9 cellular contexts compared by ENCODE assay signal in genomic region chr14:85528882-85529585, GRCh38. TPM values are rescaled to one million over a fixed set of nuclear protein-coding genes. Genes with fewer than 3 reads are reported as not detected.
DNase-seq lines count a peak whose midpoint lies in the region; ATAC-seq and TF ChIP-seq lines count a peak whose summit lies in the region.
"Had no signal": no experiment of that assay in that cellular context is flagged by ENCODE, and none has a peak within 500 bp of the region (broad histone marks: within the 10 kb centered on the region; RNA-seq: fewer than 3 reads in every experiment).

No MANE protein-coding gene starts in this region.

- DNase-seq in NCI-H460 (ENCODE audit: extremely low read depth, low read depth) (peak; percentile 65), ecto neural progenitor cell (ENCODE audit: low spot score) (peak; percentile 46), mesenchymal stem cell (peak; percentile 86), upper lobe of left lung (no peak), Kasumi-1 (lab: John Stamatoyannopoulos, UW) (no peak), activated T-cell treated with anti-CD3 and anti-CD28 coated beads for 4 hours (no peak), NCI-H1694 treated with DMSO at 0.1 percent for 48 hours (lab: John Stamatoyannopoulos, UW) (no peak), NCI-H345 (lab: John Stamatoyannopoulos, UW) (no peak)

- H3K9ac ChIP-seq in mesenchymal stem cell (ENCODE audit: low read length) = peak overlapping the region; percentile 98

- H3K23ac ChIP-seq in mesenchymal stem cell (ENCODE audit: low read length in 2 of 2) = no peak overlapping the region

- H3K4me2 ChIP-seq in mesenchymal stem cell (ENCODE audit: low read length, poor library complexity, severe bottlenecking) = peak overlapping the region; percentile 96

- H3K4me1 ChIP-seq in mesenchymal stem cell (ENCODE audit: control insufficient read depth, insufficient read depth, low read depth, low read length) (peaks cover 11% of the 10 kb centered on the region), upper lobe of left lung (peaks cover 9 to 57% (median 40%) of the 10 kb centered on the region in 4 donors)

- H4K91ac ChIP-seq in mesenchymal stem cell (ENCODE audit: low read length) = peak overlapping the region; percentile 74

- peak in 1 of 2 donors; percentile 1 for ATAC-seq in upper lobe of left lung (ENCODE audit: low FRiP score in 2 of 2)
- ATAC-seq: activated CD4-positive, CD25-positive, alpha-beta regulatory T cell treated with anti-CD3 and anti-CD28 coated beads, Interleukin-2, amount 50 U/mL, for 24 hours had no signal

- peaks cover 5% of the 10 kb centered on the region for H3K79me1 ChIP-seq in mesenchymal stem cell (replicated peaks; ENCODE audit: low read length, poor library complexity, severe bottlenecking)

- H3K18ac ChIP-seq in mesenchymal stem cell (ENCODE audit: low read depth in 1 of 2, low read length in 2 of 2) = peak overlapping the region; percentile 71 to 96

- H3K27ac ChIP-seq in mesenchymal stem cell (ENCODE audit: low read length, poor library complexity, severe bottlenecking) (peak overlapping the region; percentile 95), upper lobe of left lung (peak overlapping the region in 3 of 4 donors; percentile 50 to 59 (median 55))

- peak overlapping the region; percentile 81 for H2BK5ac ChIP-seq in mesenchymal stem cell (ENCODE audit: low read depth, low read length, poor library complexity, severe bottlenecking)

- peak overlapping the region; percentile 67 for H2BK120ac ChIP-seq in mesenchymal stem cell (ENCODE audit: low read depth, low read length)

- TF ChIP-seq CTCF in upper lobe of left lung (IDR thresholded peaks at IDR 0.05) = no peak

- peak overlapping the region; percentile 10 for H2AFZ ChIP-seq in mesenchymal stem cell (ENCODE audit: low read depth, low read length)

- H3K4me3 ChIP-seq in mesenchymal stem cell (ENCODE audit: insufficient read depth in 1 of 2, low read depth in 1 of 2, low read length in 2 of 2) (peak overlapping the region; percentile 83 to 98), upper lobe of left lung (peak overlapping the region in 3 of 4 donors; percentile 31 to 56 (median 53))

- no peak for TF ChIP-seq EP300 in upper lobe of left lung (IDR thresholded peaks at IDR 0.05)

- WGBS in mesenchymal stem cell = 0% methylated on average over 17 of the region's 28 CpGs
- 16 to 19% methylated on average over 28 of the region's 28 CpGs for WGBS in upper lobe of left lung, 2 donors

- peak overlapping the region; percentile 54 to 77 for H3K4ac ChIP-seq in mesenchymal stem cell (ENCODE audit: low read depth in 1 of 2, low read length in 2 of 2)

- no peaks in the 10 kb centered on the region for H3K27me3 ChIP-seq in mesenchymal stem cell (ENCODE audit: control insufficient read depth in 1 of 2, insufficient read depth in 1 of 2, low read length in 2 of 2)
- H3K27me3 ChIP-seq in upper lobe of left lung = peaks cover 0 to 44% (median 21%) of the 10 kb centered on the region in 4 donors

- H2BK15ac ChIP-seq in mesenchymal stem cell (ENCODE audit: low read depth, poor library complexity, severe bottlenecking) = peak overlapping the region; percentile 78

- TF ChIP-seq POLR2A in upper lobe of left lung (IDR thresholded peaks at IDR 0.05) = no peak

- H2AK5ac ChIP-seq in mesenchymal stem cell (ENCODE audit: low read length, severe bottlenecking) = no peak overlapping the region

- peak overlapping the region; percentile 58 for H4K8ac ChIP-seq in mesenchymal stem cell (ENCODE audit: low read length)

- H2BK12ac ChIP-seq in mesenchymal stem cell (ENCODE audit: low read length in 2 of 2) = peak overlapping the region; percentile 86 to 89

- H3K14ac ChIP-seq in mesenchymal stem cell (ENCODE audit: low read length in 2 of 2) = peak overlapping the region in 1 of 2 experiments; percentile 75

- H3K36me3 ChIP-seq in mesenchymal stem cell (ENCODE audit: control insufficient read depth in 1 of 2, insufficient read depth in 2 of 2, low read depth in 1 of 2, low read length in 2 of 2) = peaks cover 0 to 3% of the 10 kb centered on the region in 2 experiments
- no peaks in the 10 kb centered on the region for H3K36me3 ChIP-seq in upper lobe of left lung

- H3K9me3 ChIP-seq in mesenchymal stem cell (ENCODE audit: control insufficient read depth, low read length) (no peaks in the 10 kb centered on the region), upper lobe of left lung (no peaks in the 10 kb centered on the region)

RNA-seq across cellular contexts. Expression of gene FLRT2, which starts 0.9 kb away (rescaled TPM):
- 43.4 and 45.0 TPM in 2 replicates for total RNA-seq in NCI-H460 (2014; rRNA removed; shearing (Covaris generic))
- 24.3 and 26.5 TPM in 2 replicates for polyA plus RNA-seq in NCI-H460 (2014; cell fraction: nucleus; rRNA removed)
- polyA plus RNA-seq in mesenchymal stem cell (2013, experiment 1 of 2) = 11.8 TPM
- polyA plus RNA-seq in mesenchymal stem cell (2013, experiment 2 of 2) = 11.0 TPM
- total RNA-seq in upper lobe of left lung = 10 to 100 TPM in 2 of 6 donors, 1 to 10 TPM in 3, under 1 TPM in 1; 0.91 to 24.1 (median 5.0) TPM

Comparison
In these comparisons a context has a peak if more than half of its experiments do, and no peak if none do; other contexts are left out.
1. DNase-seq: peak in NCI-H460 (single experiment), ecto neural progenitor cell (single experiment) and mesenchymal stem cell (single experiment); none in upper lobe of left lung (0 of 2), Kasumi-1 (0 of 2), activated T-cell treated with anti-CD3 and anti-CD28 coated beads for 4 hours (single experiment), NCI-H1694 treated with DMSO at 0.1 percent for 48 hours (single experiment) and NCI-H345 (single experiment).